27 cellular contexts compared by ENCODE assay signal in genomic region chr2:225340923-225341322, GRCh38. TPM values are rescaled to one million over a fixed set of nuclear protein-coding genes. Genes with fewer than 3 reads are reported as not detected.
DNase-seq lines count a peak whose midpoint lies in the region; ATAC-seq, FAIRE-seq and TF ChIP-seq lines count a peak whose summit lies in the region.
"Had no signal": no experiment of that assay in that cellular context is flagged by ENCODE, and none has a peak within 500 bp of the region (broad histone marks: within the 10 kb centered on the region; RNA-seq: fewer than 3 reads in every experiment).

No MANE protein-coding gene starts in this region.

- peak; percentile 63 for DNase-seq in DMS53 (lab: John Stamatoyannopoulos, UW)
- DNase-seq in EL = peak; percentile 19
- peak; percentile 58 for DNase-seq in M059J (ENCODE audit: low read depth)
- DNase-seq in endothelial cell of umbilical vein (ENCODE audit: low read depth, low spot score) = no peak
- DNase-seq in NCI-H526 treated with DMSO at 0.1 percent for 48 hours (lab: John Stamatoyannopoulos, UW) = no peak
- no peak for DNase-seq in mucosa of descending colon
- no peak for DNase-seq in SKM-1 (lab: John Stamatoyannopoulos, UW; ENCODE audit: unreplicated experiment)
- DNase-seq in SHP77 treated with DMSO at 0.1 percent for 48 hours (lab: John Stamatoyannopoulos, UW) = no peak
- DNase-seq: Caco-2; CD4-positive, CD25-positive, alpha-beta regulatory T cell; CD8-positive, alpha-beta T cell; DMS153; DMS79 treated with DMSO at 0.1 percent for 48 hours; GF-D8; GM23248; H7; HCEC 1CT had no signal

- no peaks in the 10 kb centered on the region for H3K79me2 ChIP-seq in endothelial cell of umbilical vein (ENCODE audit: control insufficient read depth, insufficient read depth, low read length)

- TF ChIP-seq CTCF in endothelial cell of umbilical vein (IDR thresholded peaks at IDR 0.05; ENCODE audit: extremely low read depth in 1 of 2, insufficient read depth in 1 of 2, low read depth in 1 of 2, low read length in 2 of 2) (no peak), mucosa of descending colon (IDR thresholded peaks at IDR 0.05) (no peak)

- H3K36me3 ChIP-seq in endothelial cell of umbilical vein (ENCODE audit: control insufficient read depth in 2 of 2, extremely low read depth in 1 of 2, insufficient read depth in 2 of 2, low read length in 2 of 2) = no peaks in the 10 kb centered on the region
- H3K36me3 ChIP-seq in mucosa of descending colon (ENCODE audit: low read depth) = no peaks in the 10 kb centered on the region
- H3K36me3 ChIP-seq: BLaER1 had no signal

- H2AFZ ChIP-seq in endothelial cell of umbilical vein (ENCODE audit: low read depth, low read length) = no peak overlapping the region
- H2AFZ ChIP-seq: GM23248 had no signal

- POLR2A ChIA-PET in endothelial cell of umbilical vein (lab: Charles Lee) = no interaction called here

- CTCF ChIA-PET in endothelial cell of umbilical vein (lab: Charles Lee) = interaction anchor here (0.6 kb wide), 2 partner anchors 13 to 981 kb away, joined by 3 read pairs; no protein-coding TSS in a partner anchor

- H3K4me1 ChIP-seq in endothelial cell of umbilical vein (ENCODE audit: control insufficient read depth, extremely low read depth, insufficient read depth, low read length) (peaks cover 2% of the 10 kb centered on the region), mucosa of descending colon (ENCODE audit: low read depth) (no peaks in the 10 kb centered on the region)
- H3K4me1 ChIP-seq: BLaER1, Caco-2 had no signal

- H3K27ac ChIP-seq in endothelial cell of umbilical vein (ENCODE audit: insufficient read depth, low read depth, low read length) = no peak overlapping the region
- H3K27ac ChIP-seq: 22Rv1, BLaER1, C4-2B, GM23248 had no signal

- intact Hi-C loops in endothelial cell of umbilical vein (cut with micrococcal nuclease) = no loop called here
- intact Hi-C loops in mucosa of descending colon (cut with DNase I, micrococcal nuclease) = no loop called here

- TF ChIP-seq POLR2A in endothelial cell of umbilical vein (IDR thresholded peaks at IDR 0.05; ENCODE audit: low read depth, low read length) = no peak

- FAIRE-seq in endothelial cell of umbilical vein (lab: Jason Lieb, UNC) = no peak
- FAIRE-seq: A204.1, GM12892, GM19239, H1 had no signal

- dilution Hi-C loops in endothelial cell of umbilical vein (cut with MboI; ENCODE audit: extremely low pct_ligation_motif_present, low sequenced_read_pairs) = no loop called here

- no peak overlapping the region for H3K4me2 ChIP-seq in endothelial cell of umbilical vein (ENCODE audit: insufficient read depth, low read length)
- H3K4me2 ChIP-seq: BLaER1 had no signal

- H3K9me1 ChIP-seq in endothelial cell of umbilical vein (replicated peaks; ENCODE audit: control insufficient read depth, extremely low read depth, insufficient read depth, low read length) = no peaks in the 10 kb centered on the region

- BruUV-seq in endothelial cell of umbilical vein (replicated peaks; lab: Mats Ljungman, UMichigan) = no TSS peak

- H3K4me3 ChIP-seq in endothelial cell of umbilical vein (replicated peaks in 1 of 3; ENCODE audit: insufficient read depth in 1 of 3, low read depth in 1 of 3, low read length in 3 of 3) (no peak overlapping the region), mucosa of descending colon (no peak overlapping the region)
- H3K4me3 ChIP-seq: BLaER1, GM23248 had no signal

- H3K9ac ChIP-seq in endothelial cell of umbilical vein (replicated peaks; ENCODE audit: extremely low read depth, insufficient read depth, low read length) = no peak overlapping the region
- H3K9ac ChIP-seq: BLaER1, GM23248 had no signal

- H4K20me1 ChIP-seq in endothelial cell of umbilical vein (replicated peaks; ENCODE audit: control insufficient read depth, extremely low read depth, insufficient read depth, low read length) = no peaks in the 10 kb centered on the region
- H4K20me1 ChIP-seq: BLaER1 had no signal

- H3K27me3 ChIP-seq in endothelial cell of umbilical vein (ENCODE audit: control insufficient read depth in 2 of 2, insufficient read depth in 2 of 2, low read length in 2 of 2) = no peaks in the 10 kb centered on the region
- H3K27me3 ChIP-seq: BLaER1 had no signal

- no peak for ATAC-seq in mucosa of descending colon
- ATAC-seq: CD8-positive, alpha-beta T cell had no signal

- no peaks in the 10 kb centered on the region for H3K9me3 ChIP-seq in endothelial cell of umbilical vein (replicated peaks; ENCODE audit: control insufficient read depth, insufficient read depth, low read length)
- H3K9me3 ChIP-seq in mucosa of descending colon = no peaks in the 10 kb centered on the region
- H3K9me3 ChIP-seq: BLaER1, Caco-2 had no signal

TF ChIP-seq in endothelial cell of umbilical vein, 7 proteins besides CTCF, POLR2A, EP300 and RAD21:
- TF ChIP-seq MYC (IDR thresholded peaks at IDR 0.05; ENCODE audit: low read depth, low read length) = no peak
- peak; percentile 58 for TF ChIP-seq GATA2 (IDR thresholded peaks at IDR 0.05; ENCODE audit: insufficient read depth, insufficient read length, low read depth, low read length)

RNA-seq across cellular contexts. Expression of gene NYAP2, which starts 58.6 kb away (rescaled TPM):
- total RNA-seq in M059J (2014; rRNA removed; shearing (Covaris generic)) = 1.5 and 2.3 TPM in 2 replicates
- total RNA-seq in endothelial cell of umbilical vein (not detected in 2 replicates), mucosa of descending colon (under 1 TPM in 2 of 3 donors, not detected in 1; 0.09 TPM)
- not detected in 2 replicates for polyA plus RNA-seq in endothelial cell of umbilical vein
- not detected in 2 replicates for polyA plus RNA-seq in endothelial cell of umbilical vein (2011; cell fraction: cytosol; rRNA removed)
- polyA plus RNA-seq in endothelial cell of umbilical vein (2011; cell fraction: nucleus; rRNA removed) = not detected in 2 replicates
- polyA plus RNA-seq in endothelial cell of umbilical vein (2012) = not detected in 2 replicates
- not detected in 2 replicates for polyA minus RNA-seq in endothelial cell of umbilical vein
- 3.4 TPM for polyA minus RNA-seq in endothelial cell of umbilical vein (2011; cell fraction: cytosol; rRNA and poly(A)+ RNA removed)
- polyA minus RNA-seq in endothelial cell of umbilical vein (2011; cell fraction: nucleus; rRNA and poly(A)+ RNA removed) = not detected in 2 replicates
- total RNA-seq: CD8-positive, alpha-beta T cell; Daoy; G401; GM23248; H1; H7 had no signal
- polyA plus RNA-seq: AG04450; CD4-positive, CD25-positive, alpha-beta regulatory T cell; GM23248; H1 had no signal

Comparison
In these comparisons a context has a peak if more than half of its experiments do, and no peak if none do; other contexts are left out.
1. DNase-seq: peak in DMS53 (single experiment), EL (single experiment) and M059J (single experiment); none in endothelial cell of umbilical vein (single experiment), NCI-H526 treated with DMSO at 0.1 percent for 48 hours (single experiment), mucosa of descending colon (0 of 3), SKM-1 (single experiment) and SHP77 treated with DMSO at 0.1 percent for 48 hours (single experiment).